Comparison of ENCODE assay signal across 9 cellular contexts in the genomic region with DNA sequence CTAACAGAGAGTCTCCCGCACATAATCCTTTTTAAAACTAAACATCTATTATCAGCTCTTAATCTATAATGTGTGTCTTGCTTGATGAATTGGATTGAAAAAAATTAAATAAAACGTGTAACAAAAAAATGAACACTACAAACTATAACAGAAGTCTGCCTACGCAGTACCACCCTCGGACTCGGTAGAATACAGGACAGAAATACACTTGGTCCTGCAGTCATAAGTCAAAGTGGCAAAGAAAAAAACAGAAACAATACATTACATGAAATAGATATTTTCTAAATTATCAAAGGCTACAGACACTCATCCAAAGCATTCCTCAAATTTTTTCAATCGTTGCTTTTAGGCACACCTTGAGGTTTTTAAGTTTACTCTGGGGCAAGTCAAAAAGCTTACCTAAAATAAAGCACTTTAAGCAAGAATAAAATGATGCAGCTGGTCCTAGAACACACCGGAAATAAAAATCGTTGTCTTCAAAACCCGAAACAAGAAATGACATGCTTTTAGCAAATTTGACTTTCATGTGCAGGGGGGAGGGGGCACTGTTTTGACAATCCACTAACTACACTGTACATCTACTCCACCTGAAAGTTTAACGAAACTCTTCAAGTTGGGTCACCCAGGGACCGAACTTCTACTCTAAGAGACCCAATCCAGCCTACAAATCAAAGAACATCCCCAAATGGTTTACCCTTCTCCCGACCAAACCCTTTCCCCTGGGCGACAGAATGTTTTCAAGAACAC. TPM values are rescaled to one million over a fixed set of nuclear protein-coding genes. Genes with fewer than 3 reads are reported as not detected.
A peak's percentile ranks its signal among the peaks of the same experiment; 100 is the strongest.
DNase-seq lines count a peak whose midpoint lies in the region; ATAC-seq, FAIRE-seq and TF ChIP-seq lines count a peak whose summit lies in the region.
"Had no signal": no experiment of that assay in that cellular context is flagged by ENCODE, and none has a peak within 500 bp of the region (broad histone marks: within the 10 kb centered on the region; RNA-seq: fewer than 3 reads in every experiment).

No MANE protein-coding gene starts in this region.

- H3K9me3 ChIP-seq in CD4-positive, CD25-positive, alpha-beta regulatory T cell (ENCODE audit: control insufficient read depth in 2 of 2, low read length in 2 of 2), result no peaks in the 10 kb centered on the region
- H3K9me3 ChIP-seq in pancreas, result no peaks in the 10 kb centered on the region

- no peaks in the 10 kb centered on the region for H3K27me3 ChIP-seq in CD4-positive, CD25-positive, alpha-beta regulatory T cell (ENCODE audit: control insufficient read depth, insufficient read depth, low read length)
- H3K27me3 ChIP-seq in pancreas, result no peaks in the 10 kb centered on the region

- peaks cover 9% of the 10 kb centered on the region for H3K36me3 Mint-ChIP-seq in CD4-positive, CD25-positive, alpha-beta regulatory T cell
- peaks cover 4% of the 10 kb centered on the region; the same call in 1 of the 2 replicates for H3K36me3 Mint-ChIP-seq in HFFc6 (ENCODE audit: low read depth)
- H3K36me3 Mint-ChIP-seq in activated CD4-positive, alpha-beta T cell treated with anti-CD3 and anti-CD28 coated beads, Interleukin-2, amount 10 ng/mL, durations not matched to agents 24 days and 14 days (ENCODE audit: low read depth), result peaks cover 21% of the 10 kb centered on the region

- no peaks in the 10 kb centered on the region for H3K27me3 Mint-ChIP-seq in CD4-positive, CD25-positive, alpha-beta regulatory T cell
- H3K27me3 Mint-ChIP-seq in HFFc6 (ENCODE audit: insufficient read depth), result no peaks in the 10 kb centered on the region; the same call in 1 of the 2 replicates
- no peaks in the 10 kb centered on the region for H3K27me3 Mint-ChIP-seq in activated CD4-positive, alpha-beta T cell treated with anti-CD3 and anti-CD28 coated beads, Interleukin-2, amount 10 ng/mL, durations not matched to agents 24 days and 14 days

- H3K27ac ChIP-seq in CD4-positive, CD25-positive, alpha-beta regulatory T cell (ENCODE audit: insufficient read depth, low read length, poor library complexity, severe bottlenecking), result peak overlapping the region; percentile 87
- H3K27ac ChIP-seq in pancreas, result peak overlapping the region; percentile 75 to 97 (median 90)

- H3K4me1 ChIP-seq in CD4-positive, CD25-positive, alpha-beta regulatory T cell (ENCODE audit: control insufficient read depth, insufficient read depth, low read length, poor library complexity, severe bottlenecking), result peaks cover 49% of the 10 kb centered on the region
- peaks cover 0 to 22% (median 10%) of the 10 kb centered on the region in 3 donors for H3K4me1 ChIP-seq in pancreas

- no peak for TF ChIP-seq CTCF in HFFc6 (IDR thresholded peaks at IDR 0.05)
- TF ChIP-seq CTCF in pancreas (IDR thresholded peaks at IDR 0.05), result no peak

- ATAC-seq in CD4-positive, CD25-positive, alpha-beta regulatory T cell (ENCODE audit: low read depth in 2 of 2), result peak in 1 of 2 donors; percentile 23
- ATAC-seq in pancreas, result no peak

- no peaks in the 10 kb centered on the region for H3K9me3 Mint-ChIP-seq in CD4-positive, CD25-positive, alpha-beta regulatory T cell
- no peaks in the 10 kb centered on the region for H3K9me3 Mint-ChIP-seq in HFFc6
- H3K9me3 Mint-ChIP-seq in activated CD4-positive, alpha-beta T cell treated with anti-CD3 and anti-CD28 coated beads, Interleukin-2, amount 10 ng/mL, durations not matched to agents 24 days and 14 days, result no peaks in the 10 kb centered on the region

- H3K4me1 Mint-ChIP-seq in CD4-positive, CD25-positive, alpha-beta regulatory T cell, result peaks cover 26 to 61% (median 46%) of the 10 kb centered on the region in 4 donors
- peaks cover 28% of the 10 kb centered on the region for H3K4me1 Mint-ChIP-seq in HFFc6 (ENCODE audit: low read depth)
- H3K4me1 Mint-ChIP-seq in activated CD4-positive, alpha-beta T cell treated with anti-CD3 and anti-CD28 coated beads, Interleukin-2, amount 10 ng/mL, durations not matched to agents 24 days and 14 days, result peaks cover 39% of the 10 kb centered on the region

- WGBS in pancreas, 2 donors, result 2 to 5% methylated on average over 13 of the region's 13 CpGs

- H3K4me3 ChIP-seq in CD4-positive, CD25-positive, alpha-beta regulatory T cell (ENCODE audit: low read depth, low read length), result peak overlapping the region; percentile 98
- peak overlapping the region; percentile 73 to 98 (median 89) for H3K4me3 ChIP-seq in pancreas

- peak overlapping the region; percentile 94 to 100 (median 98) for H3K4me3 Mint-ChIP-seq in CD4-positive, CD25-positive, alpha-beta regulatory T cell
- H3K4me3 Mint-ChIP-seq in HFFc6, result peak overlapping the region; percentile 97
- H3K4me3 Mint-ChIP-seq in activated CD4-positive, alpha-beta T cell treated with anti-CD3 and anti-CD28 coated beads, Interleukin-2, amount 10 ng/mL, durations not matched to agents 24 days and 14 days, result peak overlapping the region; percentile 92

- DNase-seq in CD4-positive, CD25-positive, alpha-beta regulatory T cell, result peak; percentile 27 to 83 (median 67)
- DNase-seq in HFFc6 (no peak), erythroblast (lab: John Stamatoyannopoulos, UW) (peak; percentile 28 to 54), pancreas (no peak), AG08396 (ENCODE audit: low spot score) (no peak), glomerular visceral epithelial cell (ENCODE audit: extremely low spot score) (no peak), RCC 7860 (ENCODE audit: low spot score) (no peak)
- no peak for DNase-seq in activated CD4-positive, alpha-beta T cell treated with anti-CD3 and anti-CD28 coated beads, Interleukin-2, amount 10 ng/mL, durations not matched to agents 24 days and 14 days

- H3K36me3 ChIP-seq in CD4-positive, CD25-positive, alpha-beta regulatory T cell (ENCODE audit: control insufficient read depth, insufficient read depth, low read length), result no peaks in the 10 kb centered on the region
- H3K36me3 ChIP-seq in pancreas, result no peaks in the 10 kb centered on the region

- H3K27ac Mint-ChIP-seq in CD4-positive, CD25-positive, alpha-beta regulatory T cell, result peak overlapping the region; percentile 94 to 98 (median 96)
- peak overlapping the region; percentile 95 for H3K27ac Mint-ChIP-seq in HFFc6
- peak overlapping the region; percentile 89 for H3K27ac Mint-ChIP-seq in activated CD4-positive, alpha-beta T cell treated with anti-CD3 and anti-CD28 coated beads, Interleukin-2, amount 10 ng/mL, durations not matched to agents 24 days and 14 days

- no peak for FAIRE-seq in pancreas (lab: Jason Lieb, UNC)
- FAIRE-seq in RCC 7860 (lab: Jason Lieb, UNC), result no peak
- FAIRE-seq: islet of Langerhans had no signal

- TF ChIP-seq POLR2A in erythroblast (IDR thresholded peaks at IDR 0.05; ENCODE audit: low read length), result no peak

- intact Hi-C loops in activated CD4-positive, alpha-beta T cell treated with anti-CD3 and anti-CD28 coated beads, Interleukin-2, amount 10 ng/mL, durations not matched to agents 24 days and 14 days (cut with micrococcal nuclease), result loop anchor here (1.0 to 10.0 kb wide), 12 partner anchors 10 to 476 kb away; partner anchors contain the start of gene CCNB2
- intact Hi-C loops in pancreas (cut with DNase I), result no loop called here

RNA-seq across cellular contexts. Expression of gene ADAM10, which starts 1.3 kb away (rescaled TPM):
- 156 TPM for total RNA-seq in CD4-positive, CD25-positive, alpha-beta regulatory T cell
- 100 to 1,000 TPM; 149 to 183 (median 153) TPM for polyA plus RNA-seq in CD4-positive, CD25-positive, alpha-beta regulatory T cell
- total RNA-seq in HFFc6 (2021; fragmentation: NEBNext Ultra II Directional; extraction: Animal tissue kit (Norgen Biotek cat#: 25700)), result 100 to 1,000 TPM; 155 to 227 (median 196) TPM
- 103 and 111 TPM in 2 replicates for total RNA-seq in activated CD4-positive, alpha-beta T cell treated with anti-CD3 and anti-CD28 coated beads, Interleukin-2, amount 10 ng/mL, durations not matched to agents 24 days and 14 days
- 10 to 100 TPM; 30.6 to 96.2 (median 37.6) TPM for total RNA-seq in pancreas
- 10 to 100 TPM in 1 of 2 donors, 1 to 10 TPM in 1; 6.1 to 13.0 TPM for polyA plus RNA-seq in pancreas

RNA-seq across cellular contexts. Expression of gene MINDY2, which starts 22.9 kb away (rescaled TPM):
- 15.5 TPM for total RNA-seq in CD4-positive, CD25-positive, alpha-beta regulatory T cell
- 10 to 100 TPM in 3 of 4 donors, 1 to 10 TPM in 1; 7.9 to 15.9 (median 12.2) TPM for polyA plus RNA-seq in CD4-positive, CD25-positive, alpha-beta regulatory T cell
- total RNA-seq in HFFc6 (2021; fragmentation: NEBNext Ultra II Directional; extraction: Animal tissue kit (Norgen Biotek cat#: 25700)), result 10 to 100 TPM; 27.9 to 35.7 (median 29.9) TPM
- total RNA-seq in activated CD4-positive, alpha-beta T cell treated with anti-CD3 and anti-CD28 coated beads, Interleukin-2, amount 10 ng/mL, durations not matched to agents 24 days and 14 days, result 10.1 and 10.9 TPM in 2 replicates
- total RNA-seq in pancreas, result 10 to 100 TPM in 1 of 6 donors, 1 to 10 TPM in 5; 5.1 to 11.6 (median 6.3) TPM
- polyA plus RNA-seq in pancreas, result 1 to 10 TPM; 2.8 to 2.9 TPM

Comparison
In these comparisons a context has a peak if more than half of its experiments do, and no peak if none do; other contexts are left out.
1. DNase-seq: peak in CD4-positive, CD25-positive, alpha-beta regulatory T cell (3 of 3) and erythroblast (2 of 2); none in HFFc6 (single experiment), activated CD4-positive, alpha-beta T cell treated with anti-CD3 and anti-CD28 coated beads, Interleukin-2, amount 10 ng/mL, durations not matched to agents 24 days and 14 days (single experiment), pancreas (0 of 6), AG08396 (single experiment), glomerular visceral epithelial cell (single experiment) and RCC 7860 (single experiment).
2. Peak in every context shown above with its lines, with median percentiles within 50 percentile points of each other: H3K27ac Mint-ChIP-seq and H3K4me3 Mint-ChIP-seq.